20 cellular contexts compared by ENCODE assay signal in genomic region chr16:87597324-87597830, GRCh38. TPM values are rescaled to one million over a fixed set of nuclear protein-coding genes. Genes with fewer than 3 reads are reported as not detected.
DNase-seq lines count a peak whose midpoint lies in the region; ATAC-seq, FAIRE-seq and TF ChIP-seq lines count a peak whose summit lies in the region.
"Had no signal": no experiment of that assay in that cellular context is flagged by ENCODE, and none has a peak within 500 bp of the region (broad histone marks: within the 10 kb centered on the region; RNA-seq: fewer than 3 reads in every experiment).

No MANE protein-coding gene starts in this region.

- H3K27ac Mint-ChIP-seq in activated T-cell treated with anti-CD3 and anti-CD28 coated beads, Interleukin-2, amount 50 U/mL, for 72 hours = no peak overlapping the region
- H3K27ac Mint-ChIP-seq: CD4-positive, alpha-beta memory T cell; H9; HFFc6 had no signal

- no peak for TF ChIP-seq POLR2A in IMR-90 (IDR thresholded peaks at IDR 0.05; ENCODE audit: low read depth, low read length)

- TF ChIP-seq RAD21 in IMR-90 (IDR thresholded peaks at IDR 0.05; ENCODE audit: low read length) = no peak

- H3K4me3 Mint-ChIP-seq in activated T-cell treated with anti-CD3 and anti-CD28 coated beads, Interleukin-2, amount 50 U/mL, for 72 hours = no peak overlapping the region
- H3K4me3 Mint-ChIP-seq: CD4-positive, alpha-beta memory T cell; H9; HFFc6 had no signal

- H2BK15ac ChIP-seq in IMR-90 (ENCODE audit: low read depth, low read length) = no peak overlapping the region

- no peak overlapping the region for H3K14ac ChIP-seq in IMR-90 (replicated peaks; ENCODE audit: low read depth, low read length)

- no peak overlapping the region for H3K56ac ChIP-seq in IMR-90 (ENCODE audit: extremely low read depth, insufficient read depth, low read length)

- intact Hi-C loops in IMR-90 (cut with micrococcal nuclease) = no loop called here

- no peak overlapping the region for H4K5ac ChIP-seq in IMR-90 (ENCODE audit: low read depth, low read length)

- no peaks in the 10 kb centered on the region for H3K79me1 ChIP-seq in IMR-90 (ENCODE audit: low read depth in 1 of 2, low read length in 2 of 2)

- no peak overlapping the region for H2AFZ ChIP-seq in IMR-90 (replicated peaks; ENCODE audit: low read length, poor library complexity)
- H2AFZ ChIP-seq: GM23248 had no signal

- H2AK5ac ChIP-seq in IMR-90 (ENCODE audit: low read depth, low read length) = no peak overlapping the region

- no peak overlapping the region for H2BK120ac ChIP-seq in IMR-90 (ENCODE audit: low read depth, low read length)

- H3K27me3 ChIP-seq in IMR-90 (ENCODE audit: control insufficient read depth, insufficient read depth, low read length) (peaks cover 59% of the 10 kb centered on the region), bronchial epithelial cell (ENCODE audit: control insufficient read depth, insufficient read depth, low read length) (peaks cover 11% of the 10 kb centered on the region)

- no peak overlapping the region for H3K4me2 ChIP-seq in IMR-90 (ENCODE audit: low read depth, low read length)

- no peak overlapping the region for H2BK20ac ChIP-seq in IMR-90 (ENCODE audit: low read depth, low read length)

- H3K4me1 Mint-ChIP-seq in activated T-cell treated with anti-CD3 and anti-CD28 coated beads, Interleukin-2, amount 50 U/mL, for 72 hours (ENCODE audit: low read depth) = peaks cover 4% of the 10 kb centered on the region

- no peaks in the 10 kb centered on the region for H4K20me1 ChIP-seq in IMR-90 (ENCODE audit: insufficient read depth, low read length)

- POLR2A ChIA-PET in HEK293 (lab: Yijun Ruan, JAX) (no interaction called here), IMR-90 (lab: Charles Lee; ENCODE audit: unreplicated experiment) (no interaction called here)

- H3K9ac ChIP-seq in IMR-90 (ENCODE audit: low read depth, low read length) = no peak overlapping the region
- H3K9ac ChIP-seq: GM23248 had no signal

- H3K9me3 Mint-ChIP-seq in activated T-cell treated with anti-CD3 and anti-CD28 coated beads, Interleukin-2, amount 50 U/mL, for 72 hours = no peaks in the 10 kb centered on the region
- H3K9me3 Mint-ChIP-seq: H9 had no signal

- H4K8ac ChIP-seq in IMR-90 (ENCODE audit: low read depth in 2 of 2, low read length in 2 of 2) = no peak overlapping the region

- no peak overlapping the region for H3K4me3 ChIP-seq in HEK293 (ENCODE audit: low read depth, low read length)
- H3K4me3 ChIP-seq in IMR-90 (ENCODE audit: insufficient read depth, low read depth, low read length) = no peak overlapping the region
- no peak overlapping the region for H3K4me3 ChIP-seq in bronchial epithelial cell (ENCODE audit: low read depth, low read length)
- H3K4me3 ChIP-seq: GM23248 had no signal

- BruUV-seq in IMR-90 (replicated peaks; lab: Mats Ljungman, UMichigan) = no TSS peak

- in situ Hi-C loops in IMR-90 (cut with MboI; ENCODE audit: low sequenced_read_pairs) = no loop called here

- H3K36me3 ChIP-seq in HEK293 (ENCODE audit: control insufficient read depth in 2 of 2, insufficient read depth in 1 of 2, low read length in 2 of 2) (no peaks in the 10 kb centered on the region), IMR-90 (ENCODE audit: control insufficient read depth, insufficient read depth, low read length) (no peaks in the 10 kb centered on the region), bronchial epithelial cell (ENCODE audit: control insufficient read depth, insufficient read depth, low read length) (no peaks in the 10 kb centered on the region)

- H2AK9ac ChIP-seq in IMR-90 (replicated peaks; ENCODE audit: low read depth, low read length, poor library complexity) = no peak overlapping the region

- TF ChIP-seq CTCF in HEK293 (tag by site-specific recombination; IDR thresholded peaks at IDR 0.05) = no peak; the same call in 1 of the 2 replicates
- TF ChIP-seq CTCF in IMR-90 (conservative IDR thresholded peaks at IDR 0.05; ENCODE audit: low read depth, low read length) = no peak
- no peak for TF ChIP-seq CTCF in bronchial epithelial cell (IDR thresholded peaks at IDR 0.05; ENCODE audit: insufficient read depth, low read length, severe bottlenecking)

- no peaks in the 10 kb centered on the region for H3K4me1 ChIP-seq in HEK293 (ENCODE audit: control insufficient read depth, insufficient read depth, low read length)
- H3K4me1 ChIP-seq in IMR-90 (ENCODE audit: control insufficient read depth, insufficient read depth, low read length) = no peaks in the 10 kb centered on the region

- WGBS in IMR-90 (ENCODE audit: extremely low coverage in 2 of 2, insufficient read length in 1 of 2), 2 experiments = 90% methylated on average over 6 of the region's 6 CpGs; no CpG with 5 or more reads in 1 of the 2 experiments

- dilution Hi-C loops in IMR-90 (cut with HindIII; ENCODE audit: low sequenced_read_pairs, unreplicated experiment) = no loop called here

- peaks cover 34% of the 10 kb centered on the region for H3K27me3 Mint-ChIP-seq in activated T-cell treated with anti-CD3 and anti-CD28 coated beads, Interleukin-2, amount 50 U/mL, for 72 hours (ENCODE audit: low read depth)

- H4K91ac ChIP-seq in IMR-90 (ENCODE audit: insufficient read depth, low read depth, low read length) = no peak overlapping the region

- no peak overlapping the region for H3K18ac ChIP-seq in IMR-90 (ENCODE audit: low read depth, low read length)

- no peak overlapping the region for H3K23ac ChIP-seq in IMR-90 (ENCODE audit: low read depth, low read length)

- peak overlapping the region; percentile 76 for H2BK5ac ChIP-seq in IMR-90 (ENCODE audit: low read depth, low read length, poor library complexity, severe bottlenecking)

- H3K9me1 ChIP-seq in IMR-90 (ENCODE audit: insufficient read depth, low read length) = no peaks in the 10 kb centered on the region

- H3K9me3 ChIP-seq in HEK293 (ENCODE audit: control insufficient read depth, insufficient read depth, low read depth, low read length) (no peaks in the 10 kb centered on the region), IMR-90 (ENCODE audit: control insufficient read depth, insufficient read depth, low read length) (peaks cover 8% of the 10 kb centered on the region)

- H3K27ac ChIP-seq in HEK293 (ENCODE audit: extremely low read depth, low read depth, low read length) (no peak overlapping the region), IMR-90 (ENCODE audit: insufficient read depth, low read length) (no peak overlapping the region)
- H3K27ac ChIP-seq: GM23248 had no signal

- FAIRE-seq in bronchial epithelial cell (lab: Jason Lieb, UNC) (peak; percentile 94), urothelium cell line (lab: Jason Lieb, UNC) (peak; percentile 100)
- FAIRE-seq: G401.6, GM18507 had no signal

- H3K4ac ChIP-seq in IMR-90 (ENCODE audit: low read depth, low read length) = no peak overlapping the region

- CTCF ChIA-PET in HEK293 (lab: Yijun Ruan, JAX) = interaction anchor here (0.8 kb wide), 1 partner anchor 172 kb away, joined by 5 read pairs; no protein-coding TSS in a partner anchor
- CTCF ChIA-PET in IMR-90 (lab: Yijun Ruan, JAX) = no interaction called here

- ATAC-seq in IMR-90 (ENCODE audit: low read depth) (no peak), GM21825 (IDR thresholded peaks at IDR 0.05; ENCODE audit: unreplicated experiment) (no peak), HG02642 (IDR thresholded peaks at IDR 0.05; ENCODE audit: poor library complexity, unreplicated experiment) (no peak)
- ATAC-seq in activated T-cell treated with anti-CD3 and anti-CD28 coated beads, Interleukin-2, amount 50 U/mL, for 72 hours (replicated peaks in 1 of 2) = no peak
- ATAC-seq: HCT116 had no signal

- no peaks in the 10 kb centered on the region for H3K36me3 Mint-ChIP-seq in activated T-cell treated with anti-CD3 and anti-CD28 coated beads, Interleukin-2, amount 50 U/mL, for 72 hours (ENCODE audit: insufficient read depth in 2 of 2)
- H3K36me3 Mint-ChIP-seq: CD4-positive, alpha-beta memory T cell had no signal

- DNase-seq in IMR-90 (no peak), bronchial epithelial cell (ENCODE audit: low read depth) (no peak), urothelium cell line (ENCODE audit: low spot score) (no peak)
- no peak for DNase-seq in activated T-cell treated with anti-CD3 and anti-CD28 coated beads, Interleukin-2, amount 50 U/mL, for 72 hours
- DNase-seq: C1 segment of cervical spinal cord; Calu3; CD4-positive, alpha-beta memory T cell; COR-L47; DMS53; DMS79 treated with DMSO at 0.1 percent for 48 hours; GM23248; H9; HFFc6 had no signal

TF ChIP-seq in HEK293, 187 proteins besides CTCF, POLR2A, EP300 and RAD21 (continues in another document):
- TF ChIP-seq YY2 (tag by site-specific recombination; IDR thresholded peaks at IDR 0.05) (peak; percentile 72), ZBTB48 (tag by site-specific recombination; IDR thresholded peaks at IDR 0.05) (peak; percentile 48; the same call in 1 of the 2 replicates), ZNF10 (tag by site-specific recombination; IDR thresholded peaks at IDR 0.05) (no peak), ZNF311 (tag by site-specific recombination; IDR thresholded peaks at IDR 0.05; ENCODE audit: borderline replicate concordance) (peak; percentile 93; the same call in 1 of the 2 replicates)

TF ChIP-seq in IMR-90, 13 proteins besides CTCF, POLR2A, EP300 and RAD21:
- TF ChIP-seq CEBPB (IDR thresholded peaks at IDR 0.05; ENCODE audit: low read depth, low read length) = no peak
- no peak for TF ChIP-seq MXI1 (IDR thresholded peaks at IDR 0.05; ENCODE audit: borderline replicate concordance, low read depth, low read length)
- TF ChIP-seq FOS (IDR thresholded peaks at IDR 0.05; ENCODE audit: low read depth, low read length) = no peak
- TF ChIP-seq NFE2L2 (IDR thresholded peaks at IDR 0.05; ENCODE audit: low read depth, low read length) = no peak
- no peak for TF ChIP-seq MAZ (IDR thresholded peaks at IDR 0.05; ENCODE audit: borderline replicate concordance, low read depth, low read length)

RNA-seq across cellular contexts. Expression of gene JPH3, which starts 4.9 kb away (rescaled TPM):
- total RNA-seq in IMR-90 (2012; rRNA removed) = under 0.01 TPM in 1 of 2 replicates, not detected in the other
- polyA plus RNA-seq in IMR-90 (2012; rRNA removed) = 0.01 and 0.03 TPM in 2 replicates
- polyA plus RNA-seq in IMR-90 (2012; cell fraction: cytosol; rRNA removed) = 0.05 and 0.06 TPM in 2 replicates
- 0.02 and 0.05 TPM in 2 replicates for polyA plus RNA-seq in IMR-90 (2012; cell fraction: nucleus; rRNA removed; ENCODE audit: low replicate concordance)
- total RNA-seq in bronchial epithelial cell = not detected in 2 replicates
- under 1 TPM; 0.60 to 0.74 TPM for total RNA-seq in activated T-cell treated with anti-CD3 and anti-CD28 coated beads, Interleukin-2, amount 50 U/mL, for 72 hours
- total RNA-seq: GM23248, HFFc6 had no signal
- polyA plus RNA-seq: BJ; CD4-positive, alpha-beta memory T cell; GM23248 had no signal
